Comparison of ENCODE assay signal across 12 cellular contexts in genomic region chr13:23432589-23432988, GRCh38. TPM values are rescaled to one million over a fixed set of nuclear protein-coding genes. Genes with fewer than 3 reads are reported as not detected.
DNase-seq lines count a peak whose midpoint lies in the region; ATAC-seq, FAIRE-seq and TF ChIP-seq lines count a peak whose summit lies in the region.
"Had no signal": no experiment of that assay in that cellular context is flagged by ENCODE, and none has a peak within 500 bp of the region (broad histone marks: within the 10 kb centered on the region; RNA-seq: fewer than 3 reads in every experiment).

No MANE protein-coding gene starts in this region.

- BruUV-seq in Calu3 (replicated peaks; lab: Mats Ljungman, UMichigan), result no TSS peak

- H3K4me2 ChIP-seq in parathyroid adenoma (ENCODE audit: low read length), result peak overlapping the region; percentile 76

- peak overlapping the region; percentile 80 for H3K4me3 Mint-ChIP-seq in Calu3 (ENCODE audit: low read depth, unreplicated experiment)

- peak overlapping the region; percentile 56 for H3K9ac ChIP-seq in NT2/D1 (ENCODE audit: insufficient read length, low read depth)
- no peak overlapping the region for H3K9ac ChIP-seq in parathyroid adenoma

- H3K27me3 ChIP-seq in NT2/D1 (ENCODE audit: insufficient read depth, insufficient read length), result no peaks in the 10 kb centered on the region
- no peaks in the 10 kb centered on the region for H3K27me3 ChIP-seq in parathyroid adenoma (ENCODE audit: control insufficient read depth, insufficient read depth, low read length)
- H3K27me3 ChIP-seq: Peyer's patch had no signal

- no peaks in the 10 kb centered on the region for H3K9me3 ChIP-seq in NT2/D1 (ENCODE audit: insufficient read depth, low read length)
- no peaks in the 10 kb centered on the region for H3K9me3 ChIP-seq in parathyroid adenoma (ENCODE audit: control insufficient read depth, low read length)
- H3K9me3 ChIP-seq: Peyer's patch had no signal

- peaks cover 6% of the 10 kb centered on the region for H3K4me1 Mint-ChIP-seq in Calu3 (ENCODE audit: low read depth, unreplicated experiment)

- FAIRE-seq in urothelium cell line (lab: Jason Lieb, UNC), result no peak

- H3K27ac ChIP-seq in parathyroid adenoma, result peak overlapping the region; percentile 85
- H3K27ac ChIP-seq: Peyer's patch had no signal

- intact Hi-C loops in Calu3 (cut with micrococcal nuclease; ENCODE audit: unreplicated experiment), result no loop called here

- no peaks in the 10 kb centered on the region for H3K27me3 Mint-ChIP-seq in Calu3 (ENCODE audit: unreplicated experiment)

- no peak for DNase-seq in Calu3
- DNase-seq in NT2/D1 (ENCODE audit: low read depth, low spot score), result no peak
- no peak for DNase-seq in foreskin fibroblast
- no peak for DNase-seq in urothelium cell line (ENCODE audit: low spot score)
- no peak for DNase-seq in RPMI8226
- DNase-seq in NCI-H1092 treated with DMSO at 0.1 percent for 48 hours (lab: John Stamatoyannopoulos, UW), result no peak
- DNase-seq: NCI-H1694; Peyer's patch; stimulated activated CD4-positive, alpha-beta T cell treated with anti-CD3 and anti-CD28 coated beads, Interleukin-1b, Interleukin-23, amount 100 ng/mL, for 48 hours; stimulated activated naive CD8-positive, alpha-beta T cell treated with anti-CD3 and anti-CD28 coated beads, Interleukin-15, amount 100 ng/mL, for 72 hours had no signal

- H2AFZ ChIP-seq in parathyroid adenoma, result no peak overlapping the region

- H3K36me3 ChIP-seq in NT2/D1 (ENCODE audit: insufficient read depth, insufficient read length, low read length) (no peaks in the 10 kb centered on the region), parathyroid adenoma (ENCODE audit: control insufficient read depth, insufficient read depth, low read length) (no peaks in the 10 kb centered on the region)
- H3K36me3 ChIP-seq: Peyer's patch had no signal

- CTCF ChIA-PET in Calu3 (lab: Charles Lee), result no interaction called here

- ATAC-seq in HG03432 (IDR thresholded peaks at IDR 0.05; ENCODE audit: unreplicated experiment), result no peak
- ATAC-seq: stimulated activated naive CD8-positive, alpha-beta T cell treated with anti-CD3 and anti-CD28 coated beads, Interleukin-15, amount 100 ng/mL, for 72 hours had no signal

- H3K4me3 ChIP-seq in NT2/D1 (ENCODE audit: insufficient read length, low read depth) (peak overlapping the region; percentile 92), foreskin fibroblast (ENCODE audit: low read depth in 1 of 2, low read length in 2 of 2) (peak overlapping the region; percentile 84), parathyroid adenoma (ENCODE audit: low read depth, low read length) (peak overlapping the region; percentile 79)

- H3K9me3 Mint-ChIP-seq in Calu3 (ENCODE audit: low read depth, unreplicated experiment), result no peaks in the 10 kb centered on the region
- H3K9me3 Mint-ChIP-seq: stimulated activated naive CD8-positive, alpha-beta T cell treated with anti-CD3 and anti-CD28 coated beads, Interleukin-15, amount 100 ng/mL, for 72 hours had no signal

- H3K4me1 ChIP-seq in NT2/D1 (ENCODE audit: insufficient read depth, insufficient read length), result no peaks in the 10 kb centered on the region
- peaks cover 18% of the 10 kb centered on the region for H3K4me1 ChIP-seq in parathyroid adenoma

- H3K79me2 ChIP-seq in parathyroid adenoma, result peaks cover 7% of the 10 kb centered on the region

- no peak overlapping the region for H3K27ac Mint-ChIP-seq in Calu3 (ENCODE audit: unreplicated experiment)

- H3K36me3 Mint-ChIP-seq in Calu3 (ENCODE audit: insufficient read depth, unreplicated experiment), result peaks cover 6% of the 10 kb centered on the region

- TF ChIP-seq CTCF in Calu3 (IDR thresholded peaks at IDR 0.05; ENCODE audit: unreplicated experiment) (no peak), foreskin fibroblast (IDR thresholded peaks at IDR 0.05; ENCODE audit: low read depth, low read length) (no peak), parathyroid adenoma (IDR thresholded peaks at IDR 0.05) (no peak)

RNA-seq across cellular contexts. Expression of gene SACS, which starts 0.9 kb away (rescaled TPM):
- total RNA-seq in Calu3 (2022), result 11.6 and 11.7 TPM in 2 replicates
